In genomic region chr15:80099246-80099645, GRCh38 we compare ENCODE assay signal across 15 cellular contexts. TPM values are rescaled to one million over a fixed set of nuclear protein-coding genes. Genes with fewer than 3 reads are reported as not detected.
DNase-seq lines count a peak whose midpoint lies in the region; ATAC-seq and TF ChIP-seq lines count a peak whose summit lies in the region.
"Had no signal": no experiment of that assay in that cellular context is flagged by ENCODE, and none has a peak within 500 bp of the region (broad histone marks: within the 10 kb centered on the region; RNA-seq: fewer than 3 reads in every experiment).

No MANE protein-coding gene starts in this region.

- no peaks in the 10 kb centered on the region for H3K27me3 Mint-ChIP-seq in chondrocyte (ENCODE audit: low read depth)

- ATAC-seq in GM21381 (IDR thresholded peaks at IDR 0.05; ENCODE audit: unreplicated experiment) (peak; percentile 39), HG03108 (IDR thresholded peaks at IDR 0.05; ENCODE audit: unreplicated experiment) (peak; percentile 42), left ventricle myocardium superior (no peak)
- ATAC-seq: activated T-cell treated with anti-CD3 and anti-CD28 coated beads, Interleukin-2, amount 50 U/mL, for 72 hours; GM23338; pancreas; PC-3 had no signal

- peaks cover 16% of the 10 kb centered on the region for H3K4me1 Mint-ChIP-seq in chondrocyte (ENCODE audit: low read depth)
- H3K4me1 Mint-ChIP-seq: GM23338 had no signal

- H3K9me3 Mint-ChIP-seq in chondrocyte (ENCODE audit: low read depth): no peaks in the 10 kb centered on the region
- H3K9me3 Mint-ChIP-seq: activated T-cell treated with anti-CD3 and anti-CD28 coated beads, Interleukin-2, amount 50 U/mL, for 72 hours; GM23338 had no signal

- H3K4me3 Mint-ChIP-seq in chondrocyte (ENCODE audit: unreplicated experiment): no peak overlapping the region
- H3K4me3 Mint-ChIP-seq: activated T-cell treated with anti-CD3 and anti-CD28 coated beads, Interleukin-2, amount 50 U/mL, for 72 hours; GM23338 had no signal

- H3K36me3 Mint-ChIP-seq in chondrocyte (ENCODE audit: low read depth): no peaks in the 10 kb centered on the region

- intact Hi-C loops in left ventricle myocardium superior (cut with micrococcal nuclease): no loop called here

- DNase-seq in GM10266 (ENCODE audit: extremely low spot score) (peak; percentile 7), chondrocyte (ENCODE audit: low spot score) (no peak), left ventricle myocardium superior (no peak), SIG-M5 (lab: John Stamatoyannopoulos, UW) (no peak), SKM-1 (lab: John Stamatoyannopoulos, UW; ENCODE audit: unreplicated experiment) (no peak), SIG-M5 treated with dmso at 0.1 percent for 504 hours (lab: John Stamatoyannopoulos, UW; ENCODE audit: unreplicated experiment) (no peak)
- DNase-seq: activated T-cell treated with anti-CD3 and anti-CD28 coated beads, Interleukin-2, amount 50 U/mL, for 72 hours; cerebellar nuclear complex; left ventricle myocardium inferior; NCI-H2029 treated with DMSO at 0.1 percent for 48 hours; pancreas; PC-3 had no signal

- no peak for TF ChIP-seq CTCF in GM10266 (IDR thresholded peaks at IDR 0.05; ENCODE audit: control insufficient read depth, insufficient read depth, low read depth, missing control alignments)
- no peak for TF ChIP-seq CTCF in chondrocyte (IDR thresholded peaks at IDR 0.05)

- peak overlapping the region; percentile 0 for H3K27ac Mint-ChIP-seq in chondrocyte (ENCODE audit: unreplicated experiment)
- H3K27ac Mint-ChIP-seq: activated T-cell treated with anti-CD3 and anti-CD28 coated beads, Interleukin-2, amount 50 U/mL, for 72 hours; GM23338 had no signal

RNA-seq across cellular contexts. Expression of gene ZFAND6, which starts 39.8 kb away (rescaled TPM):
- total RNA-seq in chondrocyte (46.8 to 55.7 TPM (median 49.3 TPM) in 3 replicates), left ventricle myocardium superior (67.6 TPM)

RNA-seq across cellular contexts. Expression of gene FAH, which starts 53.6 kb away (rescaled TPM):
- 16.2 to 18.1 TPM (median 17.1 TPM) in 3 replicates for total RNA-seq in chondrocyte
- total RNA-seq in left ventricle myocardium superior: 21.9 TPM
